ENCODE assay signal across 25 cellular contexts in the genomic region with DNA sequence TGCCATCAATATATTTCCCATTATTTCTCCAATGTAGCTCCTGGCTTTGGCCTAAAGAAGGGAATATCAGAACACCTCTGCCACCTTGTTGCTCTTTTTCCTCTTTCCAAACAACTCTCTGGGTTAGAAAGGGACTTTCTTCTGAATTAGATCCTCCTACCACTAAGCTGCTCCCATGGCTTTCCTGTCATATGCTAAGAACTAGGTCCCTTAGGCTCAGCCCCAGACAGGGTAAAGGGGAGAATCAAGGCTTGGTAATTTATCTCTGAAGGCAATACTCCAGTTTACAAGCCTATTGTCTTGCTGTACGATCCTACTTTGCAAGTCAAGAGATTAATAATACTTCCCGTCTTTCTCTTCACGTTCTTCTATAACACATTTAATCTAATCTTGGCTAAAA.
"Had no signal": no experiment of that assay in that cellular context is flagged by ENCODE, and none has a peak within 500 bp of the region (broad histone marks: within the 10 kb centered on the region; RNA-seq: fewer than 3 reads in every experiment).

No MANE protein-coding gene starts in this region.

- H3K9me3 ChIP-seq: gastrocnemius medialis, mucosa of descending colon, prostate gland, right atrium auricular region, testis, tibial artery, upper lobe of right lung, uterus had no signal

- H3K27me3 ChIP-seq: dorsolateral prefrontal cortex, gastrocnemius medialis, right atrium auricular region, testis, tibial artery, upper lobe of right lung, uterus had no signal

- DNase-seq: dorsolateral prefrontal cortex; effector CD4-positive, alpha-beta T cell; gastrocnemius medialis; head of caudate nucleus; mesenchymal stem cell; mucosa of descending colon; naive B cell; stimulated activated CD4-positive, alpha-beta T cell treated with anti-CD3 and anti-CD28 coated beads, Interleukin-2, amount 100 ng/mL, for 24 hours; stimulated activated CD4-positive, alpha-beta T cell treated with anti-CD3 and anti-CD28 coated beads, Interleukin-4, amount 100 ng/mL, for 24 hours; stimulated activated naive CD4-positive, alpha-beta T cell treated with Interleukin-2 at 50 U/mL for 16 hours; substantia nigra; testis; tibial artery; upper lobe of right lung; uterus had no signal

- H3K4me3 ChIP-seq: dorsolateral prefrontal cortex, gastrocnemius medialis, lung, mucosa of descending colon, prostate gland, right atrium auricular region, testis, tibial artery, upper lobe of right lung, uterus had no signal

- H3K4me1 Mint-ChIP-seq: naive B cell; neural crest cell; stimulated activated effector memory CD8-positive, alpha-beta T cell treated with anti-CD3 and anti-CD28 coated beads, Interleukin-12 subunit alpha, Interleukin-12 subunit beta, amount 100 ng/mL, for 72 hours had no signal

- H3K9me3 Mint-ChIP-seq: mesothelial cell of epicardium; natural killer cell treated with Interleukin-12 subunit alpha and Interleukin-12 subunit beta and Interleukin-15 and Interleukin-18, amount 100 ng/mL, for 72 hours; neural crest cell had no signal

- H3K36me3 ChIP-seq: gastrocnemius medialis, prostate gland, right atrium auricular region, tibial artery, upper lobe of right lung, uterus had no signal

- H3K27ac Mint-ChIP-seq: mesothelial cell of epicardium; naive B cell; natural killer cell treated with Interleukin-12 subunit alpha and Interleukin-12 subunit beta and Interleukin-15 and Interleukin-18, amount 100 ng/mL, for 72 hours; stimulated activated effector memory CD8-positive, alpha-beta T cell treated with anti-CD3 and anti-CD28 coated beads, Interleukin-12 subunit alpha, Interleukin-12 subunit beta, amount 100 ng/mL, for 72 hours had no signal

- H3K27ac ChIP-seq: dorsolateral prefrontal cortex, gastrocnemius medialis, prostate gland, right atrium auricular region, testis, tibial artery, upper lobe of right lung, uterus had no signal

- FAIRE-seq: colon had no signal

- H3K4me3 Mint-ChIP-seq: mesothelial cell of epicardium; naive B cell; natural killer cell treated with Interleukin-12 subunit alpha and Interleukin-12 subunit beta and Interleukin-15 and Interleukin-18, amount 100 ng/mL, for 72 hours; neural crest cell; stimulated activated effector memory CD8-positive, alpha-beta T cell treated with anti-CD3 and anti-CD28 coated beads, Interleukin-12 subunit alpha, Interleukin-12 subunit beta, amount 100 ng/mL, for 72 hours had no signal

- H3K36me3 Mint-ChIP-seq: mesothelial cell of epicardium; naive B cell; natural killer cell treated with Interleukin-12 subunit alpha and Interleukin-12 subunit beta and Interleukin-15 and Interleukin-18, amount 100 ng/mL, for 72 hours; stimulated activated effector memory CD8-positive, alpha-beta T cell treated with anti-CD3 and anti-CD28 coated beads, Interleukin-12 subunit alpha, Interleukin-12 subunit beta, amount 100 ng/mL, for 72 hours had no signal

- ATAC-seq: gastrocnemius medialis; left lobe of liver; natural killer cell treated with Interleukin-12 subunit alpha and Interleukin-12 subunit beta and Interleukin-15 and Interleukin-18, amount 100 ng/mL, for 72 hours; sciatic nerve; stimulated activated effector memory CD8-positive, alpha-beta T cell treated with anti-CD3 and anti-CD28 coated beads, Interleukin-12 subunit alpha, Interleukin-12 subunit beta, amount 100 ng/mL, for 72 hours; upper lobe of right lung had no signal

- H3K4me1 ChIP-seq: gastrocnemius medialis, prostate gland, right atrium auricular region, testis, tibial artery, upper lobe of right lung, uterus had no signal
